3 cellular contexts compared by ENCODE assay signal in genomic region chr11:8907116-8907515, GRCh38.
TF ChIP-seq lines count a peak whose summit lies in the region.

No MANE protein-coding gene starts in this region.

TF ChIP-seq in SK-N-SH, 30 proteins besides CTCF, POLR2A, EP300 and RAD21:
- no peak for TF ChIP-seq YY1 (IDR thresholded peaks at IDR 0.05; ENCODE audit: low read depth)

TF ChIP-seq in SK-N-SH treated with all-trans-retinoic acid at 6 μM for 48 hours, 23 proteins besides CTCF, POLR2A, EP300 and RAD21:
- TF ChIP-seq PATZ1 (CRISPR knock-in tag; IDR thresholded peaks at IDR 0.05; ENCODE audit: borderline replicate concordance) (no peak), ZC3H10 (CRISPR knock-in tag; IDR thresholded peaks at IDR 0.05) (no peak), OSR1 (CRISPR knock-in tag; IDR thresholded peaks at IDR 0.05) (no peak), RARB (CRISPR knock-in tag; IDR thresholded peaks at IDR 0.05) (no peak), CREB5 (CRISPR knock-in tag; IDR thresholded peaks at IDR 0.05; ENCODE audit: low read depth) (no peak), TSHZ2 (CRISPR knock-in tag; IDR thresholded peaks at IDR 0.05) (no peak), BACH2 (CRISPR knock-in tag; IDR thresholded peaks at IDR 0.05; ENCODE audit: borderline replicate concordance) (no peak), CSDC2 (CRISPR knock-in tag; IDR thresholded peaks at IDR 0.05) (no peak), CSRNP3 (CRISPR knock-in tag; IDR thresholded peaks at IDR 0.05) (no peak)

TF ChIP-seq in IMR-90, 13 proteins besides CTCF, POLR2A, EP300 and RAD21:
- no peak for TF ChIP-seq BHLHE40 (IDR thresholded peaks at IDR 0.05; ENCODE audit: low read depth, low read length)
- no peak for TF ChIP-seq MAZ (IDR thresholded peaks at IDR 0.05; ENCODE audit: borderline replicate concordance, low read depth, low read length)
- TF ChIP-seq USF2 (IDR thresholded peaks at IDR 0.05; ENCODE audit: low read depth, low read length): no peak
- TF ChIP-seq MXI1 (IDR thresholded peaks at IDR 0.05; ENCODE audit: borderline replicate concordance, low read depth, low read length): no peak
- TF ChIP-seq RFX5 (IDR thresholded peaks at IDR 0.05; ENCODE audit: low read depth, low read length): no peak
- TF ChIP-seq NFE2L2 (IDR thresholded peaks at IDR 0.05; ENCODE audit: low read depth, low read length): no peak
- no peak for TF ChIP-seq SMC3 (IDR thresholded peaks at IDR 0.05; ENCODE audit: low read depth, low read length)
- TF ChIP-seq ELK1 (IDR thresholded peaks at IDR 0.05; ENCODE audit: borderline replicate concordance, low read depth, low read length): no peak
- no peak for TF ChIP-seq FOS (IDR thresholded peaks at IDR 0.05; ENCODE audit: low read depth, low read length)
